34 cellular contexts compared by ENCODE assay signal in genomic region chr20:11697055-11697454, GRCh38.
"Had no signal": no experiment of that assay in that cellular context is flagged by ENCODE, and none has a peak within 500 bp of the region (broad histone marks: within the 10 kb centered on the region; RNA-seq: fewer than 3 reads in every experiment).

No MANE protein-coding gene starts in this region.

- H3K36me3 ChIP-seq: MG63, SJCRH30 had no signal

- H3K4me3 ChIP-seq: K562, MG63, PC-9, SJCRH30, SK-N-MC had no signal

- H3K4me1 ChIP-seq: SJCRH30 had no signal

- H3K27ac ChIP-seq: PC-9, RWPE1, SJCRH30, SK-N-MC had no signal

- ATAC-seq: K562, Panc1, Right ventricle myocardium inferior, SK-N-SH treated with all-trans-retinoic acid at 6 μM for 48 hours had no signal

- H3K27me3 ChIP-seq: MG63, SJCRH30 had no signal

- H3K4me2 ChIP-seq: PC-9 had no signal

- H3K9me3 ChIP-seq: MG63, SJCRH30 had no signal

- H2AFZ ChIP-seq: PC-9 had no signal

- DNase-seq: Kasumi-1, KG1, MG63, NCI-H1048, NCI-H1092 treated with DMSO at 0.1 percent for 48 hours, NCI-H1105 treated with DMSO at 0.1 percent for 48 hours, NCI-H1417, NCI-H1436, NCI-H146, NCI-H1694, NCI-H187, NCI-H1930, NCI-H2029 treated with DMSO at 0.1 percent for 48 hours, NCI-H2081 treated with DMSO at 0.1 percent for 48 hours, NCI-H2107, NCI-H2171, NCI-H226, NCI-H446 treated with DMSO at 0.1 percent for 48 hours, NCI-H510A, NCI-H524, NCI-H526, NCI-H69, NCI-H748 treated with DMSO at 0.1 percent for 48 hours, NCI-H82, PC-9, SHP77, SIG-M5, SJCRH30 had no signal
